ENCODE assay signal across 20 cellular contexts in genomic region chr5:124697482-124697881, GRCh38. TPM values are rescaled to one million over a fixed set of nuclear protein-coding genes. Genes with fewer than 3 reads are reported as not detected.
DNase-seq lines count a peak whose midpoint lies in the region; ATAC-seq, FAIRE-seq and TF ChIP-seq lines count a peak whose summit lies in the region.
"Had no signal": no experiment of that assay in that cellular context is flagged by ENCODE, and none has a peak within 500 bp of the region (broad histone marks: within the 10 kb centered on the region; RNA-seq: fewer than 3 reads in every experiment).

No MANE protein-coding gene starts in this region.

- H3K36me3 Mint-ChIP-seq in glutamatergic neuron (ENCODE audit: unreplicated experiment) (peaks cover 7% of the 10 kb centered on the region), nephron (ENCODE audit: low read depth) (peaks cover 53% of the 10 kb centered on the region)
- H3K36me3 Mint-ChIP-seq: natural killer cell treated with Interleukin-12 subunit alpha and Interleukin-12 subunit beta and Interleukin-15 and Interleukin-18, amount 100 ng/mL, for 72 hours had no signal

- H3K27me3 ChIP-seq in tibial nerve = no peaks in the 10 kb centered on the region
- H3K27me3 ChIP-seq: right lobe of liver had no signal

- peaks cover 21% of the 10 kb centered on the region for H3K9me3 Mint-ChIP-seq in glutamatergic neuron (ENCODE audit: unreplicated experiment)
- H3K9me3 Mint-ChIP-seq in nephron = no peaks in the 10 kb centered on the region
- H3K9me3 Mint-ChIP-seq: activated B cell treated with CpG ODN at 0.5 μM for 24 hours; activated naive CD4-positive, alpha-beta T cell treated with anti-CD3 and anti-CD28 coated beads for 36 hours; natural killer cell treated with Interleukin-12 subunit alpha and Interleukin-12 subunit beta and Interleukin-15 and Interleukin-18, amount 100 ng/mL, for 72 hours had no signal

- WGBS in tibial nerve, 2 donors = 38 to 48% methylated on average over 1 of the region's 1 CpG

- H3K27ac Mint-ChIP-seq in glutamatergic neuron (ENCODE audit: unreplicated experiment) (peak overlapping the region; percentile 0), nephron (peak overlapping the region; percentile 93 to 95 (median 94))
- H3K27ac Mint-ChIP-seq: activated B cell treated with CpG ODN at 0.5 μM for 24 hours; activated naive CD4-positive, alpha-beta T cell treated with anti-CD3 and anti-CD28 coated beads for 36 hours; natural killer cell treated with Interleukin-12 subunit alpha and Interleukin-12 subunit beta and Interleukin-15 and Interleukin-18, amount 100 ng/mL, for 72 hours had no signal

- DNase-seq in glutamatergic neuron (no peak), tibial nerve (ENCODE audit: low spot score in 2 of 2) (no peak), KG1 (lab: John Stamatoyannopoulos, UW) (no peak), urothelium cell line (ENCODE audit: low spot score) (no peak)
- DNase-seq: activated B cell treated with CpG ODN at 0.5 μM for 24 hours; activated naive CD4-positive, alpha-beta T cell treated with anti-CD3 and anti-CD28 coated beads for 36 hours; AML-193; Kasumi-1; left cardiac atrium; NCI-H1436 treated with DMSO at 0.1 percent for 48 hours; NCI-H446 treated with DMSO at 0.1 percent for 48 hours; right lobe of liver; stimulated activated CD4-positive, alpha-beta T cell treated with anti-CD3 and anti-CD28 coated beads, Interleukin-4, amount 100 ng/mL, for 4 hours had no signal

- FAIRE-seq in TTC549 (lab: Jason Lieb, UNC) (peak; percentile 15), urothelium cell line (lab: Jason Lieb, UNC) (no peak)
- FAIRE-seq: endothelial cell of umbilical vein had no signal

- H3K36me3 ChIP-seq in tibial nerve = no peaks in the 10 kb centered on the region
- H3K36me3 ChIP-seq: right lobe of liver had no signal

- H3K27ac ChIP-seq in tibial nerve = peak overlapping the region in 3 of 4 donors; percentile 40 to 78 (median 77)
- H3K27ac ChIP-seq: HL-60 had no signal

- H3K4me3 Mint-ChIP-seq in glutamatergic neuron (ENCODE audit: unreplicated experiment) (no peak overlapping the region), nephron (peak overlapping the region in 1 of 3 experiments; percentile 26)
- H3K4me3 Mint-ChIP-seq: activated naive CD4-positive, alpha-beta T cell treated with anti-CD3 and anti-CD28 coated beads for 36 hours; natural killer cell treated with Interleukin-12 subunit alpha and Interleukin-12 subunit beta and Interleukin-15 and Interleukin-18, amount 100 ng/mL, for 72 hours had no signal

- H3K27me3 Mint-ChIP-seq in glutamatergic neuron (ENCODE audit: unreplicated experiment) (peaks cover 5% of the 10 kb centered on the region), nephron (ENCODE audit: low read depth) (no peaks in the 10 kb centered on the region)
- H3K27me3 Mint-ChIP-seq: activated B cell treated with CpG ODN at 0.5 μM for 24 hours had no signal

- no peak overlapping the region for H3K4me3 ChIP-seq in tibial nerve
- H3K4me3 ChIP-seq: right lobe of liver had no signal

- TF ChIP-seq POLR2A in tibial nerve (IDR thresholded peaks at IDR 0.05) = no peak

- peaks cover 0 to 50% (median 7%) of the 10 kb centered on the region in 4 donors for H3K4me1 ChIP-seq in tibial nerve
- H3K4me1 ChIP-seq: right lobe of liver had no signal

- no peaks in the 10 kb centered on the region for H3K9me3 ChIP-seq in tibial nerve
- H3K9me3 ChIP-seq: right lobe of liver had no signal

- no peak for ATAC-seq in HG02763 (IDR thresholded peaks at IDR 0.05; ENCODE audit: unreplicated experiment)
- ATAC-seq in GM18867 (IDR thresholded peaks at IDR 0.05; ENCODE audit: unreplicated experiment) = no peak
- ATAC-seq: natural killer cell treated with Interleukin-12 subunit alpha and Interleukin-12 subunit beta and Interleukin-15 and Interleukin-18, amount 100 ng/mL, for 72 hours had no signal

- H3K4me1 Mint-ChIP-seq in glutamatergic neuron (ENCODE audit: low read depth, unreplicated experiment) (peaks cover 49% of the 10 kb centered on the region), nephron (peaks cover 69% of the 10 kb centered on the region)

- TF ChIP-seq CTCF in glutamatergic neuron (IDR thresholded peaks at IDR 0.05; ENCODE audit: partially characterized antibody, unreplicated experiment) (no peak), nephron (IDR thresholded peaks at IDR 0.05; ENCODE audit: unreplicated experiment in 3 of 3) (no peak), tibial nerve (IDR thresholded peaks at IDR 0.05) (no peak)

- TF ChIP-seq EP300 in tibial nerve (IDR thresholded peaks at IDR 0.05) = no peak

RNA-seq across cellular contexts. Expression of gene ZNF608, which starts 49.0 kb away (rescaled TPM):
- total RNA-seq in glutamatergic neuron (ENCODE audit: unreplicated experiment) (161 TPM), tibial nerve (10 to 100 TPM; 16.3 to 34.8 (median 23.7) TPM)
- total RNA-seq: activated naive CD4-positive, alpha-beta T cell treated with anti-CD3 and anti-CD28 coated beads for 36 hours had no signal
